Comparison of ENCODE assay signal across 9 cellular contexts in the genomic region with DNA sequence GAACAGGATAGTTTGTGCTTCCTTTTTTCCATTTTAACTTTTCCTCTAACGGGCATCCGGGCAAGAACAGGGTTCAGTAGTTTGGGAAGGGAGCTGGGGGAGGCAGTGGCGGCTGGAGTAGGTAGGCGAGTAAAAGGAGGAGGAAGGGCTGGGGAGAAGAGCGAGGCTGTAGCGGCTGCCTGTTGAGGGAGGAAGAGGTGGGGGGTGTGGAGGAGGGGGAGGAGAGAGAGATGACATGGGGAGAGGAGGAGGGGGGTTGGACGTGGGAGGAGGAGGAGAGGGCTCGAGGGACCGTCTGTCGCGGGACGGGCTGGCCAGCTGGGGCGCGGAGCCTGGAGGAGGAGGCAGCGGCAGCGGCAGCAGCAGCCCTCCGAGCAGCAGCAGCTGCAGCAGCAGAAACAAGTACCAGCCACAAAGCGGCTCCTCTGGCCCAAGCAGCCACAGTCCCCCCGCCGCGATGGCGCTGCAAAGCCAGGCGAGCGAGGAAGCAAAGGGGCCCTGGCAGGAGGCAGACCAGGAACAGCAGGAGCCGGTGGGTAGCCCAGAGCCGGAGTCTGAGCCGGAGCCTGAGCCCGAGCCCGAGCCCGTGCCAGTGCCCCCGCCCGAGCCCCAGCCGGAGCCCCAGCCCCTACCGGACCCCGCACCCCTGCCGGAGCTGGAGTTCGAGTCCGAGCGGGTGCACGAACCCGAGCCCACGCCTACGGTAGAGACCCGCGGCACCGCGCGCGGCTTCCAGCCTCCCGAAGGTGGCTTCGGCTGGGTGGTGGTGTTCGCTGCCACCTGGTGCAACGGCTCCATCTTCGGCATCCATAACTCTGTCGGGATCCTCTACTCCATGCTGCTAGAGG. TPM values are rescaled to one million over a fixed set of nuclear protein-coding genes. Genes with fewer than 3 reads are reported as not detected.
A peak's percentile ranks its signal among the peaks of the same experiment; 100 is the strongest.
DNase-seq lines count a peak whose midpoint lies in the region; ATAC-seq lines count a peak whose summit lies in the region.
"Had no signal": no experiment of that assay in that cellular context is flagged by ENCODE, and none has a peak within 500 bp of the region (broad histone marks: within the 10 kb centered on the region; RNA-seq: fewer than 3 reads in every experiment).

A gene (plus strand): TSS at position 313 of the 848 bp plus-strand sequence. CDS start 145 bp downstream, at position 458.

- H3K27ac ChIP-seq in epithelial cell of prostate (peak within 1 kb of the TSS; percentile 78), mesodermal cell (ENCODE audit: low read depth, low read length, severe bottlenecking) (peak within 1 kb of the TSS; percentile 73)
- H3K27ac ChIP-seq: neutrophil had no signal

- H3K9me3 ChIP-seq in mesodermal cell (ENCODE audit: control insufficient read depth, low read length), result no peaks in the 10 kb centered on the region
- H3K9me3 ChIP-seq: neutrophil had no signal

- peak; percentile 21 for DNase-seq in NCI-H2196 (lab: John Stamatoyannopoulos, UW; ENCODE audit: unreplicated experiment)
- DNase-seq in NCI-H2196 treated with DMSO at 0.1 percent for 48 hours (lab: John Stamatoyannopoulos, UW; ENCODE audit: unreplicated experiment), result no peak
- peak; percentile 38 for DNase-seq in NCI-H2227 treated with DMSO at 0.1 percent for 48 hours (lab: John Stamatoyannopoulos, UW)
- peak; percentile 4 for DNase-seq in activated T-cell treated with anti-CD3 and anti-CD28 coated beads for 24 hours (ENCODE audit: low read depth)
- peak; percentile 26 for DNase-seq in epithelial cell of prostate (ENCODE audit: low read depth, low spot score)
- DNase-seq in stimulated activated naive CD8-positive, alpha-beta T cell treated with anti-CD3 and anti-CD28 coated beads, Interleukin-15, Interleukin-2, amounts not matched to agents 100 U/mL and 50 U/mL, for 24 hours, result peak; percentile 38

- WGBS in mesodermal cell (ENCODE audit: insufficient coverage in 2 of 2), 2 experiments, result 0% methylated on average over 14 to 16 of the region's 55 CpGs

- ATAC-seq in stimulated activated naive CD8-positive, alpha-beta T cell treated with anti-CD3 and anti-CD28 coated beads, Interleukin-15, Interleukin-2, amounts not matched to agents 100 U/mL and 50 U/mL, for 24 hours, result peak; percentile 29
- ATAC-seq in HG02610 (IDR thresholded peaks at IDR 0.05; ENCODE audit: unreplicated experiment), result no peak

- no peaks in the 10 kb centered on the region for H3K36me3 ChIP-seq in mesodermal cell (ENCODE audit: control insufficient read depth, insufficient read depth, low read length)
- H3K36me3 ChIP-seq: neutrophil had no signal

- peak within 1 kb of the TSS; percentile 50 for H3K4me3 ChIP-seq in mesodermal cell (ENCODE audit: extremely low read depth, insufficient read depth, low read length, poor library complexity, severe bottlenecking)

- H3K4me1 ChIP-seq in mesodermal cell (ENCODE audit: control insufficient read depth, insufficient read depth, low read length, poor library complexity, severe bottlenecking), result peaks cover 2% of the 10 kb centered on the region

RNA-seq across cellular contexts. Expression of the gene that starts here (rescaled TPM):
- polyA plus RNA-seq in mesodermal cell (2013, experiment 1 of 2), result 15.5 TPM
- polyA plus RNA-seq in mesodermal cell (2013, experiment 2 of 2), result 14.6 TPM
